17 cellular contexts compared by ENCODE assay signal in the genomic region with DNA sequence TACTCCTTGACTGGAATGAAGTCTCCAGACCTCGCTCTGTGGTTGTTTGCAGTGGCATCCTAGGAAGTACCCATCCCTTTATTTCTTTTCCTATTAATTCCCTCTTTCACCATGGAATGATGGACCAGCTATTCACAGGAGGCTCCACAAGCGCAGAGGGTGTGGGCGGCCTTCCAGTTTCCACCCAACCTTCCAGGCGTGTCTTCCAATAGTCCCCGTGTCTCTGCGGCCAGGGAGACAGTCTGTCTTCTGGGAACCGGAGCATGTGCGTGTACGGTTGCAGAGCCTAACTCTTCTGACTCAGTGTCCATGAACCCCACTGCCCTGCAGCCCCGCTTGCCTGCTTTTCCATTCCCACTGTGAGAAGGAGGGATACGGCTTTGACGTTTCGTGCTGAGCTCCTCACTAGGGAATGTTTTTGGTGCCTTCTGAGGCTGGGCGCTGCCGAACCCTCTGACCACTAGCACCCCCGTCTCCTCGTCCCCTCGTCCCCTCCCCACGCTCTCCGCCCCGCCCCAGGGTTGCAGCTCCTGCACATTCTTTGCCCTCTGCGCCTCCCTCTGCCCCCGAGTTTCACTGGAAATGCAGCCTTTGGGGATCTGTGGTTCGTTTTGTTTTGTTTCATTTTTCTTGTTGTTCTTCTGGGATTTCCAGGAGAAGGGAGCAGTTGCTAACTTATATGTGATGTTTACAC. TPM values are rescaled to one million over a fixed set of nuclear protein-coding genes. Genes with fewer than 3 reads are reported as not detected.
DNase-seq lines count a peak whose midpoint lies in the region; ATAC-seq and TF ChIP-seq lines count a peak whose summit lies in the region.
"Had no signal": no experiment of that assay in that cellular context is flagged by ENCODE, and none has a peak within 500 bp of the region (broad histone marks: within the 10 kb centered on the region; RNA-seq: fewer than 3 reads in every experiment).

No MANE protein-coding gene starts in this region.

- H3K27ac Mint-ChIP-seq in GM23338 (no peak overlapping the region), nephron progenitor cell (no peak overlapping the region)
- no peak overlapping the region for H3K27ac Mint-ChIP-seq in activated CD4-positive, alpha-beta T cell treated with anti-CD3 and anti-CD28 coated beads, Interleukin-2, amount 10 ng/mL, durations not matched to agents 24 days and 14 days
- H3K27ac Mint-ChIP-seq: CD4-positive, alpha-beta memory T cell had no signal

- intact Hi-C loops in activated CD4-positive, alpha-beta T cell treated with anti-CD3 and anti-CD28 coated beads, Interleukin-2, amount 10 ng/mL, durations not matched to agents 24 days and 14 days (cut with micrococcal nuclease): no loop called here

- H3K4me3 Mint-ChIP-seq in GM23338 (no peak overlapping the region), nephron progenitor cell (no peak overlapping the region)
- H3K4me3 Mint-ChIP-seq in activated CD4-positive, alpha-beta T cell treated with anti-CD3 and anti-CD28 coated beads, Interleukin-2, amount 10 ng/mL, durations not matched to agents 24 days and 14 days: no peak overlapping the region
- H3K4me3 Mint-ChIP-seq: CD4-positive, alpha-beta memory T cell had no signal

- H3K27ac ChIP-seq in GM23338 (ENCODE audit: low read depth): no peak overlapping the region
- no peak overlapping the region for H3K27ac ChIP-seq in thoracic aorta
- H3K27ac ChIP-seq: PC-9 had no signal

- H3K4me3 ChIP-seq in GM23338 (no peak overlapping the region), thoracic aorta (peak overlapping the region; percentile 51)
- H3K4me3 ChIP-seq: K562, PC-9 had no signal

- H3K36me3 ChIP-seq in GM23338 (ENCODE audit: insufficient read depth) (no peaks in the 10 kb centered on the region; the same call in 1 of the 2 replicates), thoracic aorta (no peaks in the 10 kb centered on the region)

- TF ChIP-seq CTCF in GM23338 (conservative IDR thresholded peaks at IDR 0.05; ENCODE audit: low read depth in 2 of 2) (no peak), thoracic aorta (IDR thresholded peaks at IDR 0.05) (no peak), nephron progenitor cell (IDR thresholded peaks at IDR 0.05) (no peak)

- H3K9me3 Mint-ChIP-seq in GM23338: peaks cover 26% of the 10 kb centered on the region
- no peaks in the 10 kb centered on the region for H3K9me3 Mint-ChIP-seq in activated CD4-positive, alpha-beta T cell treated with anti-CD3 and anti-CD28 coated beads, Interleukin-2, amount 10 ng/mL, durations not matched to agents 24 days and 14 days
- H3K9me3 Mint-ChIP-seq in nephron progenitor cell: peaks cover 31% of the 10 kb centered on the region
- H3K9me3 Mint-ChIP-seq: CD4-positive, alpha-beta memory T cell had no signal

- ATAC-seq in GM23338 (peak; percentile 80), thoracic aorta (ENCODE audit: insufficient number of reproducible peaks, low FRiP score, low read depth) (no peak), HG03039 (IDR thresholded peaks at IDR 0.05; ENCODE audit: unreplicated experiment) (no peak)

- no peaks in the 10 kb centered on the region for H3F3A ChIP-seq in GM23338 (replicated peaks; ENCODE audit: low read depth)

- H3K36me3 Mint-ChIP-seq in GM23338 (ENCODE audit: low read depth) (peaks cover 3% of the 10 kb centered on the region; the same call in 2 of the 3 replicates), nephron progenitor cell (ENCODE audit: low read depth) (no peaks in the 10 kb centered on the region)
- no peaks in the 10 kb centered on the region for H3K36me3 Mint-ChIP-seq in activated CD4-positive, alpha-beta T cell treated with anti-CD3 and anti-CD28 coated beads, Interleukin-2, amount 10 ng/mL, durations not matched to agents 24 days and 14 days (ENCODE audit: low read depth)
- H3K36me3 Mint-ChIP-seq: CD4-positive, alpha-beta memory T cell had no signal

- H3K4me1 ChIP-seq in GM23338 (ENCODE audit: insufficient read depth) (no peaks in the 10 kb centered on the region), thoracic aorta (ENCODE audit: control insufficient read depth in 1 of 2, low read depth in 2 of 2) (no peaks in the 10 kb centered on the region)

- no peaks in the 10 kb centered on the region for H4K20me1 ChIP-seq in GM23338 (replicated peaks; ENCODE audit: insufficient read depth)

- no peaks in the 10 kb centered on the region for H3K79me2 ChIP-seq in GM23338 (replicated peaks; ENCODE audit: insufficient read depth)

- H3K27me3 Mint-ChIP-seq in GM23338 (ENCODE audit: insufficient read depth, low read depth, poor library complexity) (peaks cover 8% of the 10 kb centered on the region), nephron progenitor cell (ENCODE audit: low read depth, poor library complexity) (peaks cover 21% of the 10 kb centered on the region)
- H3K27me3 Mint-ChIP-seq in activated CD4-positive, alpha-beta T cell treated with anti-CD3 and anti-CD28 coated beads, Interleukin-2, amount 10 ng/mL, durations not matched to agents 24 days and 14 days: peaks cover 43% of the 10 kb centered on the region

- H3K9me3 ChIP-seq in thoracic aorta: no peaks in the 10 kb centered on the region

- no peaks in the 10 kb centered on the region for H3K9me2 ChIP-seq in GM23338 (ENCODE audit: insufficient read depth)

- peak; percentile 9 for DNase-seq in GM23338 (ENCODE audit: low spot score)
- peak; percentile 24 for DNase-seq in NCI-H69 (lab: John Stamatoyannopoulos, UW)
- DNase-seq in left kidney (ENCODE audit: low read depth, low spot score): peak; percentile 20
- DNase-seq in thoracic aorta (ENCODE audit: low spot score): no peak
- DNase-seq in activated CD4-positive, alpha-beta T cell treated with anti-CD3 and anti-CD28 coated beads, Interleukin-2, amount 10 ng/mL, durations not matched to agents 24 days and 14 days: no peak
- DNase-seq in nephron progenitor cell: no peak
- DNase-seq: CD4-positive, alpha-beta memory T cell; NCI-H1436; NCI-H2029 treated with DMSO at 0.1 percent for 48 hours; NCI-H2171 treated with DMSO at 0.1 percent for 48 hours; NCI-H446 treated with DMSO at 0.1 percent for 48 hours; NCI-H774; PC-9 had no signal

- H2AFZ ChIP-seq in GM23338: peak overlapping the region; percentile 28; the same call in 1 of the 2 replicates
- H2AFZ ChIP-seq: PC-9 had no signal

- H3K27me3 ChIP-seq in GM23338 (ENCODE audit: insufficient read depth): no peaks in the 10 kb centered on the region
- H3K27me3 ChIP-seq in thoracic aorta (replicated peaks; ENCODE audit: insufficient read depth): no peaks in the 10 kb centered on the region

- H3K4me2 ChIP-seq in GM23338: no peak overlapping the region
- H3K4me2 ChIP-seq: PC-9 had no signal

- peaks cover 3% of the 10 kb centered on the region; the same call in 2 of the 3 replicates for H3K4me1 Mint-ChIP-seq in GM23338
- peaks cover 5% of the 10 kb centered on the region for H3K4me1 Mint-ChIP-seq in activated CD4-positive, alpha-beta T cell treated with anti-CD3 and anti-CD28 coated beads, Interleukin-2, amount 10 ng/mL, durations not matched to agents 24 days and 14 days
- no peaks in the 10 kb centered on the region for H3K4me1 Mint-ChIP-seq in nephron progenitor cell

TF ChIP-seq in GM23338, 12 proteins besides CTCF, POLR2A, EP300 and RAD21 (continues in another document):
- no peak for TF ChIP-seq EZH2 (IDR thresholded peaks at IDR 0.05; ENCODE audit: low read depth, unreplicated experiment)

RNA-seq across cellular contexts. Expression of gene FAM3B, which starts 26.3 kb away (rescaled TPM):
- 0.74 and 2.5 TPM in 2 replicates for total RNA-seq in GM23338 (2014; rRNA removed; shearing (Covaris generic))
- polyA plus RNA-seq in GM23338 (2016; fragmentation: Nextera tagmentation; extraction: Ambion mirVana): 2.5 and 3.6 TPM in 2 replicates
- total RNA-seq in thoracic aorta: 10 to 100 TPM in 1 of 2 donors, 1 to 10 TPM in 1; 1.5 to 11.8 TPM
- not detected in 2 replicates for total RNA-seq in activated CD4-positive, alpha-beta T cell treated with anti-CD3 and anti-CD28 coated beads, Interleukin-2, amount 10 ng/mL, durations not matched to agents 24 days and 14 days
- total RNA-seq: CD4-positive, alpha-beta memory T cell; PC-9 had no signal
- polyA plus RNA-seq: AG04450; BJ; CD4-positive, alpha-beta memory T cell had no signal

Comparison
In these comparisons a context has a peak if more than half of its experiments do, and no peak if none do; other contexts are left out.
1. DNase-seq: peak in GM23338 (single experiment), NCI-H69 (single experiment) and left kidney (single experiment); none in thoracic aorta (single experiment), activated CD4-positive, alpha-beta T cell treated with anti-CD3 and anti-CD28 coated beads, Interleukin-2, amount 10 ng/mL, durations not matched to agents 24 days and 14 days (single experiment) and nephron progenitor cell (single experiment).